8 cellular contexts compared by ENCODE assay signal in the genomic region with DNA sequence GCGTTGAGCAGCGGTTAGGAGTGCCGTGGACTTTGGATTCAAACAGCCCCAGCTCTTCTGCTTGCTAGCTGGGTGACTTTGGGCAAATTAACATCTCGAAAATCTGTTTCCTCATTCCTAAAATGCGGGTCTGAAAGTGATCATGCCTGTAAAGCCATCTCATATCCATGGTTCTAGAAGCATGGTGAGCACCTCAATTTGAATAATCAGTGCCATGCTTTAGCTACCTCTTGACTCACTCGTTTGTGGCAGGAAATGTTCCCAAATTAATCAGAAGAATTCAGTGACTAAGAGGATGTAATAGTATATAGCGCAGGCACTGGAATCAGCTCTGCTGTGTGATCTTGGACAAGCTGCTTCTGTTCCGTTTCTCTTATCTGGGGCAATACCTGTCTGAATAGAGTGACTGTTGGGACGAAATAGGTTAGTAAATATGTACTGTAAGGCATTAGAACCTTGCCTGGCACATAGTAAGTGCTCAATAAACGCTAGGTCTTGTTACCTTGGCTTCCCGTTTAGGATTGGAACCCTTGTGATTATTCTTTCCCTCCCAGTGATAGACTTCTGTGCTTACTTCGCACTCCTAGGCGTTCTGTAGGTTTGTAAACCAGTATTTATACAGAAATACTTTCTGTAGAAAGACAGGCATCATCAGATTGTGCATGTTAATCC. TPM values are rescaled to one million over a fixed set of nuclear protein-coding genes. Genes with fewer than 3 reads are reported as not detected.
DNase-seq lines count a peak whose midpoint lies in the region; ATAC-seq and TF ChIP-seq lines count a peak whose summit lies in the region.

No MANE protein-coding gene starts in this region.

- H3K4me3 Mint-ChIP-seq in CD4-positive, alpha-beta memory T cell: peak overlapping the region; percentile 88 to 97 (median 96)
- peak overlapping the region; percentile 93 to 99 (median 96) for H3K4me3 Mint-ChIP-seq in IgD-negative memory B cell

- H3K36me3 ChIP-seq in CD4-positive, alpha-beta memory T cell (ENCODE audit: insufficient read depth, low read length): no peaks in the 10 kb centered on the region
- H3K36me3 ChIP-seq in subcutaneous abdominal adipose tissue (ENCODE audit: control insufficient read depth in 5 of 5, insufficient read depth in 5 of 5, low read length in 5 of 5): no peaks in the 10 kb centered on the region

- POLR2A ChIA-PET in CD4-positive, alpha-beta memory T cell (lab: Charles Lee; ENCODE audit: partially characterized antibody): interaction anchor here (0.8 to 2.7 kb wide), 16 partner anchors 9 to 506 kb away, joined by 3 to 60 read pairs (median 6); partner anchors contain the start of genes DAZAP2 and POU6F1

- H3K9ac ChIP-seq in subcutaneous abdominal adipose tissue (ENCODE audit: low read length in 5 of 5): peak overlapping the region; percentile 32 to 74 (median 59)

- intact Hi-C loops in CD4-positive, alpha-beta memory T cell (cut with micrococcal nuclease): no loop called here

- TF ChIP-seq CTCF in astrocyte of the spinal cord (IDR thresholded peaks at IDR 0.05; ENCODE audit: low read depth, low read length): no peak

- H3K4me1 Mint-ChIP-seq in CD4-positive, alpha-beta memory T cell: peaks cover 16 to 33% (median 20%) of the 10 kb centered on the region in 4 donors
- peaks cover 20 to 27% (median 25%) of the 10 kb centered on the region in 3 donors for H3K4me1 Mint-ChIP-seq in IgD-negative memory B cell

- in situ Hi-C loops in astrocyte of the spinal cord (cut with HindIII; ENCODE audit: low sequenced_read_pairs): no loop called here

- no peaks in the 10 kb centered on the region for H3K9me3 ChIP-seq in CD4-positive, alpha-beta memory T cell (ENCODE audit: control insufficient read depth in 1 of 2, low read length in 2 of 2)
- H3K9me3 ChIP-seq in subcutaneous abdominal adipose tissue (ENCODE audit: control insufficient read depth in 5 of 5, low read length in 5 of 5): no peaks in the 10 kb centered on the region

- no peak for ATAC-seq in HG02759 (IDR thresholded peaks at IDR 0.05; ENCODE audit: unreplicated experiment)

- no peak for DNase-seq in CD4-positive, alpha-beta memory T cell
- DNase-seq in astrocyte of the spinal cord (ENCODE audit: low read depth, low spot score) (peak; percentile 86), kidney tubule cell (ENCODE audit: low spot score) (peak; percentile 97), UCSD-AML1 (lab: John Stamatoyannopoulos, UW; ENCODE audit: unreplicated experiment) (no peak)
- DNase-seq in activated CD4-positive, CD25-positive, alpha-beta regulatory T cell (lab: John Stamatoyannopoulos, UW): no peak

- no peaks in the 10 kb centered on the region for H3K27me3 Mint-ChIP-seq in CD4-positive, alpha-beta memory T cell
- no peaks in the 10 kb centered on the region for H3K27me3 Mint-ChIP-seq in IgD-negative memory B cell

- CTCF ChIA-PET in CD4-positive, alpha-beta memory T cell (lab: Charles Lee; ENCODE audit: partially characterized antibody): interaction anchor here (0.7 to 5.6 kb wide), 16 partner anchors 10 to 260 kb away, joined by 3 to 199 read pairs (median 3); partner anchors contain the start of genes DAZAP2 and POU6F1

- peak overlapping the region; percentile 2 for H3K27ac ChIP-seq in CD4-positive, alpha-beta memory T cell (ENCODE audit: low read depth, low read length)
- peak overlapping the region; percentile 69 for H3K27ac ChIP-seq in subcutaneous abdominal adipose tissue (ENCODE audit: low read depth, low read length)

- H3K9me3 Mint-ChIP-seq in CD4-positive, alpha-beta memory T cell: no peaks in the 10 kb centered on the region
- H3K9me3 Mint-ChIP-seq in IgD-negative memory B cell: no peaks in the 10 kb centered on the region

- peak overlapping the region; percentile 3 to 53 for H3K4me3 ChIP-seq in CD4-positive, alpha-beta memory T cell (ENCODE audit: low read length in 2 of 2)
- H3K4me3 ChIP-seq in astrocyte of the spinal cord (ENCODE audit: low read depth, low read length) (peak overlapping the region; percentile 64), subcutaneous abdominal adipose tissue (ENCODE audit: low read depth in 1 of 5, low read length in 5 of 5) (peak overlapping the region; percentile 63 to 76 (median 73))

- H3K36me3 Mint-ChIP-seq in CD4-positive, alpha-beta memory T cell: peaks cover 0 to 7% of the 10 kb centered on the region in 2 donors
- peaks cover 2% of the 10 kb centered on the region for H3K36me3 Mint-ChIP-seq in IgD-negative memory B cell

- H3K4me1 ChIP-seq in CD4-positive, alpha-beta memory T cell (ENCODE audit: insufficient read depth, low read length): peaks cover 17% of the 10 kb centered on the region
- peaks cover 4 to 23% (median 16%) of the 10 kb centered on the region in 5 donors for H3K4me1 ChIP-seq in subcutaneous abdominal adipose tissue (ENCODE audit: control insufficient read depth in 5 of 5, insufficient read depth in 5 of 5, low read length in 5 of 5)

- no peaks in the 10 kb centered on the region for H3K27me3 ChIP-seq in CD4-positive, alpha-beta memory T cell (ENCODE audit: insufficient read depth, low read length)
- peaks cover 0 to 10% (median 5%) of the 10 kb centered on the region in 5 donors for H3K27me3 ChIP-seq in subcutaneous abdominal adipose tissue (ENCODE audit: control insufficient read depth in 5 of 5, insufficient read depth in 4 of 5, low read length in 5 of 5)

- peak overlapping the region; percentile 72 to 89 (median 88) for H3K27ac Mint-ChIP-seq in CD4-positive, alpha-beta memory T cell
- H3K27ac Mint-ChIP-seq in IgD-negative memory B cell: peak overlapping the region; percentile 65 to 93 (median 79)

RNA-seq across cellular contexts. Expression of gene SMAGP, which starts 0.8 kb away (rescaled TPM):
- 1 to 10 TPM; 3.9 to 5.5 TPM for total RNA-seq in CD4-positive, alpha-beta memory T cell
- polyA plus RNA-seq in CD4-positive, alpha-beta memory T cell: 10 to 100 TPM; 10.6 to 18.9 TPM
- polyA plus RNA-seq in IgD-negative memory B cell: 82.1 TPM

RNA-seq across cellular contexts. Expression of gene DAZAP2, which starts 32.4 kb away (rescaled TPM):
- total RNA-seq in CD4-positive, alpha-beta memory T cell: 100 to 1,000 TPM; 275 to 286 TPM
- 1,000 to 10,000 TPM; 1,322 to 2,333 TPM for polyA plus RNA-seq in CD4-positive, alpha-beta memory T cell
- polyA plus RNA-seq in IgD-negative memory B cell: 1,104 TPM

RNA-seq across cellular contexts. Expression of gene BIN2, which starts 53.0 kb away (rescaled TPM):
- total RNA-seq in CD4-positive, alpha-beta memory T cell: 100 to 1,000 TPM; 215 to 221 TPM
- 100 to 1,000 TPM; 183 to 309 TPM for polyA plus RNA-seq in CD4-positive, alpha-beta memory T cell
- 93.8 TPM for polyA plus RNA-seq in IgD-negative memory B cell

RNA-seq across cellular contexts. Expression of gene POU6F1, which starts 53.1 kb away (rescaled TPM):
- total RNA-seq in CD4-positive, alpha-beta memory T cell: 10 to 100 TPM; 71.9 to 79.8 TPM
- 1 to 10 TPM; 1.4 to 8.5 TPM for polyA plus RNA-seq in CD4-positive, alpha-beta memory T cell
- polyA plus RNA-seq in IgD-negative memory B cell: 3.2 TPM

Comparison
In these comparisons a context has a peak if more than half of its experiments do, and no peak if none do; other contexts are left out.
1. DNase-seq: peak in astrocyte of the spinal cord (single experiment) and kidney tubule cell (single experiment); none in CD4-positive, alpha-beta memory T cell (0 of 5), UCSD-AML1 (single experiment) and activated CD4-positive, CD25-positive, alpha-beta regulatory T cell (0 of 4).
2. Peak in every context shown above with its lines, with median percentiles within 50 percentile points of each other: H3K4me3 ChIP-seq.